In genomic region chr7:75485979-75486643, GRCh38 we compare ENCODE assay signal across 8 cellular contexts. TPM values are rescaled to one million over a fixed set of nuclear protein-coding genes. Genes with fewer than 3 reads are reported as not detected.
DNase-seq lines count a peak whose midpoint lies in the region; ATAC-seq and TF ChIP-seq lines count a peak whose summit lies in the region.
"Not testable (repeated sequence)": the region's sequence is repeated elsewhere in the genome, so short reads cannot be mapped to it uniquely, and the experiment has no call there.

TSS of gene POM121C (minus strand) at chr7:75486299. CDS start at chr7:75441496, 44,803 bp downstream.

- H3K9ac ChIP-seq in IMR-90 (ENCODE audit: low read depth, low read length) (peak within 1 kb of the TSS; percentile 95), mucosa of rectum (ENCODE audit: low read depth in 1 of 2, low read length in 2 of 2) (peak within 1 kb of the TSS; percentile 52 to 70)

- not testable (repeated sequence) for H3K18ac ChIP-seq in IMR-90 (ENCODE audit: low read depth, low read length)

- H3K4me1 ChIP-seq in IMR-90 (ENCODE audit: control insufficient read depth, insufficient read depth, low read length); mucosa of rectum (ENCODE audit: control insufficient read depth in 2 of 2, insufficient read depth in 2 of 2, low read length in 2 of 2): not testable (repeated sequence)

- 0% methylated on average over 25 of the region's 49 CpGs; no CpG with 5 or more reads in 1 of the 2 experiments for WGBS in IMR-90 (ENCODE audit: extremely low coverage in 2 of 2, insufficient read length in 1 of 2), 2 experiments

- CTCF ChIA-PET in IMR-90 (lab: Yijun Ruan, JAX): not testable (repeated sequence)

- peak within 1 kb of the TSS; percentile 78; the same call in 1 of the 2 replicates for H2AK5ac ChIP-seq in IMR-90 (ENCODE audit: low read depth, low read length)

- H3K4me2 ChIP-seq in IMR-90 (ENCODE audit: low read depth, low read length): peak within 1 kb of the TSS; percentile 98

- H4K5ac ChIP-seq in IMR-90 (ENCODE audit: low read depth, low read length): peak within 1 kb of the TSS; percentile 70

- H3K27ac ChIP-seq in IMR-90 (ENCODE audit: insufficient read depth, low read length): peak within 1 kb of the TSS; percentile 61
- H3K27ac ChIP-seq in epithelial cell of prostate: peak within 1 kb of the TSS; percentile 62
- H3K27ac ChIP-seq in mucosa of rectum (ENCODE audit: low read depth in 2 of 2, low read length in 2 of 2): peak within 1 kb of the TSS; percentile 68 to 70

- not testable (repeated sequence) for BruUV-seq in IMR-90 (replicated peaks; lab: Mats Ljungman, UMichigan)

- H3K14ac ChIP-seq in IMR-90 (replicated peaks; ENCODE audit: low read depth, low read length): peak within 1 kb of the TSS; percentile 85; the same call in 1 of the 2 replicates

- H2BK15ac ChIP-seq in IMR-90 (ENCODE audit: low read depth, low read length): not testable (repeated sequence)

- not testable (repeated sequence) for H2AK9ac ChIP-seq in IMR-90 (replicated peaks; ENCODE audit: low read depth, low read length, poor library complexity)

- dilution Hi-C loops in IMR-90 (cut with HindIII; ENCODE audit: low sequenced_read_pairs, unreplicated experiment): not testable (repeated sequence)

- POLR2A ChIA-PET in IMR-90 (lab: Charles Lee; ENCODE audit: unreplicated experiment): not testable (repeated sequence)

- in situ Hi-C loops in IMR-90 (cut with MboI; ENCODE audit: low sequenced_read_pairs): not testable (repeated sequence)

- not testable (repeated sequence) for TF ChIP-seq RAD21 in IMR-90 (IDR thresholded peaks at IDR 0.05; ENCODE audit: low read length)

- not testable (repeated sequence) for H3K27me3 ChIP-seq in IMR-90 (ENCODE audit: control insufficient read depth, insufficient read depth, low read length); mucosa of rectum (ENCODE audit: control insufficient read depth in 2 of 2, insufficient read depth in 2 of 2, low read length in 2 of 2)

- not testable (repeated sequence) for H3K36me3 ChIP-seq in IMR-90 (ENCODE audit: control insufficient read depth, insufficient read depth, low read length); mucosa of rectum (ENCODE audit: control insufficient read depth in 2 of 2, insufficient read depth in 2 of 2, low read length in 2 of 2)

- intact Hi-C loops in IMR-90 (cut with micrococcal nuclease): not testable (repeated sequence)

- H3K4me3 ChIP-seq in IMR-90 (ENCODE audit: insufficient read depth, low read depth, low read length) (peak within 1 kb of the TSS; percentile 47), mucosa of rectum (ENCODE audit: low read length in 2 of 2) (peak within 1 kb of the TSS; percentile 72 to 76)

- H4K20me1 ChIP-seq in IMR-90 (ENCODE audit: insufficient read depth, low read length): not testable (repeated sequence)

- peak within 1 kb of the TSS; percentile 64 for H2BK5ac ChIP-seq in IMR-90 (ENCODE audit: low read depth, low read length, poor library complexity, severe bottlenecking)

- TF ChIP-seq POLR2A in IMR-90 (IDR thresholded peaks at IDR 0.05; ENCODE audit: low read depth, low read length): peak; percentile 70

- peak within 1 kb of the TSS; percentile 86 for H2AFZ ChIP-seq in IMR-90 (replicated peaks; ENCODE audit: low read length, poor library complexity)

- not testable (repeated sequence) for H3K56ac ChIP-seq in IMR-90 (ENCODE audit: extremely low read depth, insufficient read depth, low read length)

- DNase-seq in DMS 273 treated with DMSO at 0.1 percent for 48 hours (lab: John Stamatoyannopoulos, UW) (peak; percentile 87), IMR-90 (peak; percentile 87), OCI-M1 (lab: John Stamatoyannopoulos, UW) (peak; percentile 98), activated T-cell treated with anti-CD3 and anti-CD28 coated beads for 24 hours (ENCODE audit: low read depth) (peak; percentile 84), epithelial cell of prostate (ENCODE audit: low read depth, low spot score) (peak; percentile 51)
- DNase-seq in stimulated activated CD8-positive, alpha-beta memory T cell treated with anti-CD3 and anti-CD28 coated beads, Interleukin-4, amount 100 ng/mL, for 4 hours (ENCODE audit: low read depth in 2 of 2, low spot score in 1 of 2): peak; percentile 62 to 79

- TF ChIP-seq CTCF in IMR-90 (conservative IDR thresholded peaks at IDR 0.05; ENCODE audit: low read depth, low read length): not testable (repeated sequence)

- not testable (repeated sequence) for H2BK20ac ChIP-seq in IMR-90 (ENCODE audit: low read depth, low read length)

- H4K91ac ChIP-seq in IMR-90 (ENCODE audit: insufficient read depth, low read depth, low read length): peak within 1 kb of the TSS; percentile 56; the same call in 1 of the 2 replicates

- ATAC-seq in GM21529 (IDR thresholded peaks at IDR 0.05; ENCODE audit: unreplicated experiment): peak; percentile 100
- ATAC-seq in IMR-90 (ENCODE audit: low read depth): peak; percentile 100

- H2BK120ac ChIP-seq in IMR-90 (ENCODE audit: low read depth, low read length): not testable (repeated sequence)

- H3K79me1 ChIP-seq in IMR-90 (ENCODE audit: low read depth in 1 of 2, low read length in 2 of 2): not testable (repeated sequence)

- not testable (repeated sequence) for H3K9me3 ChIP-seq in IMR-90 (ENCODE audit: control insufficient read depth, insufficient read depth, low read length); mucosa of rectum (ENCODE audit: control insufficient read depth in 2 of 2, low read length in 2 of 2)

- H4K8ac ChIP-seq in IMR-90 (ENCODE audit: low read depth in 2 of 2, low read length in 2 of 2): peak within 1 kb of the TSS; percentile 70 to 76

- H3K23ac ChIP-seq in IMR-90 (ENCODE audit: low read depth, low read length): peak within 1 kb of the TSS; percentile 42

- not testable (repeated sequence) for H3K9me1 ChIP-seq in IMR-90 (ENCODE audit: insufficient read depth, low read length)

- peak within 1 kb of the TSS; percentile 65 for H3K4ac ChIP-seq in IMR-90 (ENCODE audit: low read depth, low read length)

RNA-seq across cellular contexts. Expression of gene POM121C, which starts in this region (rescaled TPM):
- 6.1 and 7.8 TPM in 2 replicates for total RNA-seq in IMR-90 (2012; rRNA removed)
- 18.3 and 20.4 TPM in 2 replicates for polyA plus RNA-seq in IMR-90 (2012; rRNA removed)
- polyA plus RNA-seq in IMR-90 (2012; cell fraction: cytosol; rRNA removed): 11.2 and 16.7 TPM in 2 replicates
- polyA plus RNA-seq in IMR-90 (2012; cell fraction: nucleus; rRNA removed; ENCODE audit: low replicate concordance): 32.8 and 47.9 TPM in 2 replicates

Comparison
In these comparisons a context has a peak if more than half of its experiments do, and no peak if none do; other contexts are left out.
1. Peak in every context shown above with its lines: DNase-seq, ATAC-seq, H3K4me3 ChIP-seq and H3K27ac ChIP-seq.